Comparison of ENCODE assay signal across 10 cellular contexts in the genomic region with DNA sequence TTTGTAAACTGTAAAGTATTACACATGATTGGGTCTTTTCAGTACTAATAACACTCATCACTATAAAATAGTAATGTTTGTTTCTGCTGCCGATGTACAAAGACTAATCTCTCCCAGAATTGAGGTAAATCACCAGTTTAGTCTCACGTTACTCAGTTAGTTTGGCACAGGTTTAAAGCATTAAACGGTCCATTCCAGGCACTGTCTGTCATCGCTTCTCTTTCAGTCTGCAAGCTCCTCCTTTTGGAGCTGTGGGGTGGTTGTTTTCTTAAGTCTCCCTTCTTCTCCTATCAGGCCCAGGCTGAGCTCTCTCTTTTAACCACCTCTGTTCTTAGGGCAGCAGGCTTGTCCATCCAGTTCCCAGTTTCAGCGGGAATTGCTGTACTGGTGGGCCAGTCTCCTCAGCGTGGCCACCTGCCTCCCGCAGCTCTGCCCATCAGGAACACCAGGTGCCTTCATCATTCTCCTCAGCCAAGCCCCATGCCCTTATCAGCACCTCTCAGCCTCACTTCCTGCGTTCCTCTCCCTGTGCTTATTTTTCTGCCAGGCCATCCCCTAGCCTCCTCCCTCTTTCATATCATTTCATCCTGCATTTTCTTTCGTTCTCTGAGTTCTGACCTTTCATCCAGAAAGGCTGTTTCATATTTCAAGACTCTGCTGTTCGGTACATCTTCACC.
A peak's percentile ranks its signal among the peaks of the same experiment; 100 is the strongest.
DNase-seq lines count a peak whose midpoint lies in the region; ATAC-seq and TF ChIP-seq lines count a peak whose summit lies in the region.
"Had no signal": no experiment of that assay in that cellular context is flagged by ENCODE, and none has a peak within 500 bp of the region (broad histone marks: within the 10 kb centered on the region; RNA-seq: fewer than 3 reads in every experiment).

No MANE protein-coding gene starts in this region.

- no peak for TF ChIP-seq CTCF in hepatocyte (IDR thresholded peaks at IDR 0.05; ENCODE audit: poor library complexity)

- no peaks in the 10 kb centered on the region for H3K27me3 ChIP-seq in hepatocyte

- no peaks in the 10 kb centered on the region for H3K9me3 Mint-ChIP-seq in stimulated activated naive CD8-positive, alpha-beta T cell treated with anti-CD3 and anti-CD28 coated beads, Interleukin-15, amount 100 ng/mL, for 72 hours
- H3K9me3 Mint-ChIP-seq: activated naive CD4-positive, alpha-beta T cell treated with anti-CD3 and anti-CD28 coated beads, Interleukin-2, amount 50 U/mL, for 72 hours had no signal

- H3K27me3 Mint-ChIP-seq in stimulated activated naive CD8-positive, alpha-beta T cell treated with anti-CD3 and anti-CD28 coated beads, Interleukin-15, amount 100 ng/mL, for 72 hours: no peaks in the 10 kb centered on the region

- H2AFZ ChIP-seq in hepatocyte: no peak overlapping the region

- H3K79me2 ChIP-seq in hepatocyte: no peaks in the 10 kb centered on the region

- H3K9me2 ChIP-seq in hepatocyte (replicated peaks; ENCODE audit: insufficient read depth): no peaks in the 10 kb centered on the region

- no peak overlapping the region for H3K4me3 ChIP-seq in hepatocyte

- H3K27ac ChIP-seq in hepatocyte: peak overlapping the region; percentile 91

- DNase-seq in Right ventricle myocardium inferior (ENCODE audit: missing footprints) (no peak), cardiac septum (ENCODE audit: low spot score) (no peak), amniotic stem cell (lab: John Stamatoyannopoulos, UW) (peak; percentile 28), hepatocyte (ENCODE audit: low spot score) (no peak), ecto neural progenitor cell (ENCODE audit: low spot score) (no peak)
- no peak for DNase-seq in stimulated activated naive CD8-positive, alpha-beta T cell treated with anti-CD3 and anti-CD28 coated beads, Interleukin-15, amount 100 ng/mL, for 72 hours
- DNase-seq: T1000 had no signal

- H3K36me3 ChIP-seq in hepatocyte (replicated peaks; ENCODE audit: insufficient read depth, low read depth): no peaks in the 10 kb centered on the region

- no peaks in the 10 kb centered on the region for H3K9me3 ChIP-seq in hepatocyte (ENCODE audit: low read depth)

- H3K27ac Mint-ChIP-seq in stimulated activated naive CD8-positive, alpha-beta T cell treated with anti-CD3 and anti-CD28 coated beads, Interleukin-15, amount 100 ng/mL, for 72 hours: no peak overlapping the region
- H3K27ac Mint-ChIP-seq: activated naive CD4-positive, alpha-beta T cell treated with anti-CD3 and anti-CD28 coated beads, Interleukin-2, amount 50 U/mL, for 72 hours had no signal

- peaks cover 18% of the 10 kb centered on the region for H3K4me1 Mint-ChIP-seq in stimulated activated naive CD8-positive, alpha-beta T cell treated with anti-CD3 and anti-CD28 coated beads, Interleukin-15, amount 100 ng/mL, for 72 hours

- H3K4me2 ChIP-seq in hepatocyte: peak overlapping the region; percentile 5

- intact Hi-C loops in Right ventricle myocardium inferior (cut with DNase I) (no loop called here), cardiac septum (cut with DNase I) (no loop called here)

- H4K20me1 ChIP-seq in hepatocyte (ENCODE audit: insufficient read depth, poor library complexity, severe bottlenecking): no peaks in the 10 kb centered on the region

- H3K4me3 Mint-ChIP-seq in stimulated activated naive CD8-positive, alpha-beta T cell treated with anti-CD3 and anti-CD28 coated beads, Interleukin-15, amount 100 ng/mL, for 72 hours: no peak overlapping the region

- WGBS in hepatocyte (ENCODE audit: low lambda C conversion rate, missing lambda C conversion rate): 64% methylated on average over 10 of the region's 10 CpGs

- peaks cover 23% of the 10 kb centered on the region for H3K4me1 ChIP-seq in hepatocyte (ENCODE audit: insufficient read depth)

- peak; percentile 42 for ATAC-seq in Right ventricle myocardium inferior
- ATAC-seq in HG03175 (IDR thresholded peaks at IDR 0.05; ENCODE audit: unreplicated experiment): no peak
- no peak for ATAC-seq in GM18867 (IDR thresholded peaks at IDR 0.05; ENCODE audit: unreplicated experiment)
- no peak for ATAC-seq in stimulated activated naive CD8-positive, alpha-beta T cell treated with anti-CD3 and anti-CD28 coated beads, Interleukin-15, amount 100 ng/mL, for 72 hours
- ATAC-seq: activated naive CD4-positive, alpha-beta T cell treated with anti-CD3 and anti-CD28 coated beads, Interleukin-2, amount 50 U/mL, for 72 hours had no signal
